ENCODE assay signal across 8 cellular contexts in the genomic region with DNA sequence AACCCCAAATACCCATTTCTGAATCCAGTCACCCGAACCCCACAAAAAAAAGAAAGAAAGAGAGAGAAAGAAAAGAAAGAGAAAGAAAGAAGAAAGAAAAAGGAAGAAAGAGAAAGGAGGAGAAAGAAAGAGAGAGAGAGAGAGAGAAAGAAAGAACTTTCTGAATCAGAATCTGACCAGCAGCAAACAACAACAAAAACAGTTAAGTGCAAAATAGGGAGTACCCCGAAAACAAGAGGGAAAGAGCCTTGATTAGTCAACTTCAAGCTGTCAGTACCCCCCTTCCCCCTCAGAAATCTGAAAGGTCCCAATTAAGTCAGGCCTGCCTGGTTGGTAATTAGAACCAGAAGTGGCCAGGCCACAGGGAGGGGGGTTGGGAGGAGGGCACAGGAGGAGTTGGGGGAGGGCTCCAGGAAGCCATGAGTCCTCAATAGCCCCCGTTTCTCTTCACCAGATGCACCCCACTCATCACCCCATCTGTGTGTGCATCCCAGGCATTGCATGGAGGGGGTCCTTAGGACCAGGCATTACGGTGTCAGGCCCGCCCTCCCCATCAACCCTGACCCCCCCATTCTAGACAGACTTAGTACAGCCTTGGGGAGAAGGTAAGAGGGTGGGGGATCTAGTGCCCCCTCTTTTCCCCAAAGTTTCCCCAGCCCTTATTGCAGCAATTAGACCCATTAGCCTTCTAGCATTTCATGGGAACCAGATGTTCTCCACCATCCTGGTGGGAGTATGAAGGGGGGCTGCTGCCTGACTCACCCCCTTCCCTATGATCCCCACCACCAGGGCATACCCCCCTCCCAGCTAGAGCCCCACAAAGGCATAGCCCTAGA. TPM values are rescaled to one million over a fixed set of nuclear protein-coding genes. Genes with fewer than 3 reads are reported as not detected.
DNase-seq lines count a peak whose midpoint lies in the region; ATAC-seq, FAIRE-seq and TF ChIP-seq lines count a peak whose summit lies in the region.

No MANE protein-coding gene starts in this region.

- peak overlapping the region; percentile 64; the same call in 2 of the 3 replicates for H2BK15ac ChIP-seq in IMR-90 (ENCODE audit: low read depth, low read length)

- H3K14ac ChIP-seq in IMR-90 (replicated peaks; ENCODE audit: low read depth, low read length): peak overlapping the region; percentile 95

- H2AFZ ChIP-seq in IMR-90 (replicated peaks; ENCODE audit: low read length, poor library complexity): peak overlapping the region; percentile 94
- H2AFZ ChIP-seq in mammary epithelial cell (ENCODE audit: low read depth, low read length): no peak overlapping the region

- peaks cover 46% of the 10 kb centered on the region for H3K79me2 ChIP-seq in mammary epithelial cell (ENCODE audit: insufficient read depth, low read length)

- in situ Hi-C loops in IMR-90 (cut with MboI; ENCODE audit: low sequenced_read_pairs): no loop called here
- in situ Hi-C loops in mammary epithelial cell (cut with MboI; ENCODE audit: low sequenced_read_pairs in 2 of 2): no loop called here

- H3K23ac ChIP-seq in IMR-90 (ENCODE audit: low read depth, low read length): peak overlapping the region; percentile 99

- TF ChIP-seq CTCF in A549 (IDR thresholded peaks at IDR 0.05): no peak
- TF ChIP-seq CTCF in IMR-90 (conservative IDR thresholded peaks at IDR 0.05; ENCODE audit: low read depth, low read length): no peak
- no peak for TF ChIP-seq CTCF in mammary epithelial cell (conservative IDR thresholded peaks at IDR 0.05 in 1 of 2, IDR thresholded peaks at IDR 0.05 in 1 of 2; ENCODE audit: extremely low read depth in 1 of 2, insufficient read depth in 1 of 2, low read depth in 1 of 2, low read length in 2 of 2)

- TF ChIP-seq POLR2A in A549 (IDR thresholded peaks at IDR 0.05; ENCODE audit: low read length) (no peak), IMR-90 (IDR thresholded peaks at IDR 0.05; ENCODE audit: low read depth, low read length) (no peak)

- no peaks in the 10 kb centered on the region for H3K27me3 ChIP-seq in IMR-90 (ENCODE audit: control insufficient read depth, insufficient read depth, low read length)
- H3K27me3 ChIP-seq in mammary epithelial cell (ENCODE audit: insufficient read depth, low read length): no peaks in the 10 kb centered on the region
- H3K27me3 ChIP-seq in muscle layer of duodenum (ENCODE audit: low read depth, low read length): no peaks in the 10 kb centered on the region

- H4K8ac ChIP-seq in IMR-90 (ENCODE audit: low read depth in 2 of 2, low read length in 2 of 2): peak overlapping the region; percentile 73 to 98

- H2BK120ac ChIP-seq in IMR-90 (ENCODE audit: low read depth, low read length): peak overlapping the region; percentile 90

- H4K5ac ChIP-seq in IMR-90 (ENCODE audit: low read depth, low read length): peak overlapping the region; percentile 92

- intact Hi-C loops in IMR-90 (cut with micrococcal nuclease): loop anchor here (1.0 kb wide), 1 partner anchor 9 kb away; no protein-coding TSS in a partner anchor
- intact Hi-C loops in mammary epithelial cell (cut with micrococcal nuclease): no loop called here

- H3K4me2 ChIP-seq in A549 (peak overlapping the region; percentile 97), IMR-90 (ENCODE audit: low read depth, low read length) (peak overlapping the region; percentile 92), mammary epithelial cell (ENCODE audit: insufficient read depth, low read depth, low read length) (peak overlapping the region; percentile 55)

- peaks cover 26% of the 10 kb centered on the region for H3K9me1 ChIP-seq in IMR-90 (ENCODE audit: insufficient read depth, low read length)

- BruUV-seq in IMR-90 (replicated peaks; lab: Mats Ljungman, UMichigan) (no TSS peak), mammary epithelial cell (replicated peaks; lab: Mats Ljungman, UMichigan) (no TSS peak)

- peaks cover 4% of the 10 kb centered on the region for H4K20me1 ChIP-seq in IMR-90 (ENCODE audit: insufficient read depth, low read length)
- no peaks in the 10 kb centered on the region for H4K20me1 ChIP-seq in mammary epithelial cell (ENCODE audit: insufficient read depth, low read length)

- H3K4ac ChIP-seq in IMR-90 (ENCODE audit: low read depth, low read length): peak overlapping the region; percentile 98

- no peaks in the 10 kb centered on the region for H3K9me3 ChIP-seq in A549
- H3K9me3 ChIP-seq in IMR-90 (ENCODE audit: control insufficient read depth, insufficient read depth, low read length): no peaks in the 10 kb centered on the region
- H3K9me3 ChIP-seq in mammary epithelial cell (replicated peaks; ENCODE audit: insufficient read depth, low read length): no peaks in the 10 kb centered on the region
- no peaks in the 10 kb centered on the region for H3K9me3 ChIP-seq in muscle layer of duodenum (ENCODE audit: control insufficient read depth in 1 of 2, low read length in 2 of 2)

- H3K36me3 ChIP-seq in IMR-90 (ENCODE audit: control insufficient read depth, insufficient read depth, low read length) (peaks cover 2% of the 10 kb centered on the region; the same call in 1 of the 2 replicates), mammary epithelial cell (ENCODE audit: insufficient read depth, low read length) (no peaks in the 10 kb centered on the region), muscle layer of duodenum (ENCODE audit: control insufficient read depth in 1 of 2, insufficient read depth in 2 of 2, low read length in 2 of 2) (peaks cover 0 to 7% of the 10 kb centered on the region in 2 donors)

- no peak for TF ChIP-seq EP300 in A549 (IDR thresholded peaks at IDR 0.05)

- peak overlapping the region; percentile 64 for H2BK20ac ChIP-seq in IMR-90 (ENCODE audit: low read depth, low read length)

- H3K56ac ChIP-seq in IMR-90 (ENCODE audit: extremely low read depth, insufficient read depth, low read length): peak overlapping the region; percentile 95

- H3K79me1 ChIP-seq in IMR-90 (ENCODE audit: low read depth in 1 of 2, low read length in 2 of 2): peaks cover 10 to 60% of the 10 kb centered on the region in 2 experiments; a peak in 3 of 4 replicates

- H3K4me1 ChIP-seq in A549: peaks cover 51% of the 10 kb centered on the region
- H3K4me1 ChIP-seq in IMR-90 (ENCODE audit: control insufficient read depth, insufficient read depth, low read length): peaks cover 40% of the 10 kb centered on the region
- H3K4me1 ChIP-seq in mammary epithelial cell (ENCODE audit: insufficient read depth, low read length): peaks cover 75% of the 10 kb centered on the region
- H3K4me1 ChIP-seq in muscle layer of duodenum (ENCODE audit: control insufficient read depth in 1 of 2, insufficient read depth in 2 of 2, low read length in 2 of 2): peaks cover 29 to 52% of the 10 kb centered on the region in 2 donors

- FAIRE-seq in A549 (lab: Jason Lieb, UNC): no peak

- TF ChIP-seq RAD21 in A549 (conservative IDR thresholded peaks at IDR 0.05 in 1 of 2, IDR thresholded peaks at IDR 0.05 in 1 of 2) (no peak), IMR-90 (IDR thresholded peaks at IDR 0.05; ENCODE audit: low read length) (no peak)

- dilution Hi-C loops in IMR-90 (cut with HindIII; ENCODE audit: low sequenced_read_pairs, unreplicated experiment) (no loop called here), mammary epithelial cell (cut with HindIII; ENCODE audit: low sequenced_read_pairs) (no loop called here)

- H3K4me3 ChIP-seq in A549 (peak overlapping the region; percentile 61), IMR-90 (ENCODE audit: insufficient read depth, low read depth, low read length) (peak overlapping the region; percentile 33), mammary epithelial cell (replicated peaks in 1 of 3; ENCODE audit: insufficient read depth in 1 of 3, low read depth in 2 of 3, low read length in 3 of 3) (no peak overlapping the region), muscle layer of duodenum (ENCODE audit: low read depth in 1 of 2, low read length in 2 of 2) (peak overlapping the region; percentile 42 to 88)

- ATAC-seq in A549 (no peak), IMR-90 (ENCODE audit: low read depth) (no peak), HG03469 (IDR thresholded peaks at IDR 0.05; ENCODE audit: unreplicated experiment) (no peak)

- DNase-seq in A549 (ENCODE audit: low read depth in 1 of 2, low spot score in 1 of 2): no peak
- no peak for DNase-seq in IMR-90
- DNase-seq in mammary epithelial cell: no peak
- DNase-seq in HEK293T (ENCODE audit: extremely low spot score): no peak
- DNase-seq in cerebellum (ENCODE audit: low spot score): no peak
- no peak for DNase-seq in cortex of kidney (lab: John Stamatoyannopoulos, UW)

- peak overlapping the region; percentile 92 for H4K91ac ChIP-seq in IMR-90 (ENCODE audit: insufficient read depth, low read depth, low read length)

- peak overlapping the region; percentile 98 for H2BK5ac ChIP-seq in IMR-90 (ENCODE audit: low read depth, low read length, poor library complexity, severe bottlenecking)

- H3K9ac ChIP-seq in IMR-90 (ENCODE audit: low read depth, low read length) (peak overlapping the region; percentile 90), mammary epithelial cell (ENCODE audit: insufficient read depth, low read length) (no peak overlapping the region)

- H2AK9ac ChIP-seq in IMR-90 (replicated peaks; ENCODE audit: low read depth, low read length, poor library complexity): peak overlapping the region; percentile 94

- H3K27ac ChIP-seq in A549 (peak overlapping the region; percentile 98), IMR-90 (ENCODE audit: insufficient read depth, low read length) (peak overlapping the region; percentile 93), mammary epithelial cell (ENCODE audit: insufficient read depth, low read depth, low read length) (no peak overlapping the region), muscle layer of duodenum (ENCODE audit: low read length) (peak overlapping the region; percentile 79)

- peak overlapping the region; percentile 92 for H2AK5ac ChIP-seq in IMR-90 (ENCODE audit: low read depth, low read length)

- peak overlapping the region; percentile 87 for H3K18ac ChIP-seq in IMR-90 (ENCODE audit: low read depth, low read length)

- POLR2A ChIA-PET in A549 (lab: Yijun Ruan, JAX): no interaction called here
- POLR2A ChIA-PET in IMR-90 (lab: Charles Lee; ENCODE audit: unreplicated experiment): interaction anchor here (0.7 kb wide), 1 partner anchor 73 kb away, joined by 4 read pairs; the partner anchor contains the start of gene PFDN5
- POLR2A ChIA-PET in HEK293T (lab: Yijun Ruan, JAX): no interaction called here

- 43% methylated on average over 5 of the region's 5 CpGs for WGBS in A549 (ENCODE audit: missing lambda C conversion rate)
- WGBS in IMR-90 (ENCODE audit: extremely low coverage in 2 of 2, insufficient read length in 1 of 2), 2 experiments: no CpG with 5 or more reads among the region's 5 CpGs
- WGBS in mammary epithelial cell (ENCODE audit: low coverage, missing lambda C conversion rate): 77% methylated on average over 1 of the region's 5 CpGs

- CTCF ChIA-PET in A549 (lab: Yijun Ruan, JAX): interaction anchor here (1.2 to 33.2 kb wide), 5 partner anchors 9 to 68 kb away, joined by 3 to 1046 read pairs (median 7); partner anchors contain the start of genes MYG1 and PFDN5
- CTCF ChIA-PET in IMR-90 (lab: Yijun Ruan, JAX): no interaction called here
- CTCF ChIA-PET in mammary epithelial cell (lab: Charles Lee; ENCODE audit: low non-redundant PET): no interaction called here
- CTCF ChIA-PET in HEK293T (lab: Yijun Ruan, JAX): no interaction called here

RNA-seq across cellular contexts. Expression of gene RARG, which starts 9.6 kb away (rescaled TPM):
- 15.6 and 19.0 TPM in 2 replicates for polyA plus RNA-seq in A549 (2011; rRNA removed)
- 31.6 and 42.1 TPM in 2 replicates for polyA plus RNA-seq in A549 (2012; cell fraction: cytosol; rRNA removed)
- polyA plus RNA-seq in A549 (2012; cell fraction: nucleus; rRNA removed): 50.0 and 54.4 TPM in 2 replicates
- polyA plus RNA-seq in A549 (2017; fragmentation: RNase III; extraction: RNeasy Plus Mini Kit Qiagen cat#74134 plus additional on column Dnase treatment): 16.4 to 17.7 TPM (median 17.2 TPM) in 3 replicates
- polyA minus RNA-seq in A549 (2011; rRNA and poly(A)+ RNA removed): 23.8 and 24.1 TPM in 2 replicates
- total RNA-seq in IMR-90 (2012; rRNA removed): 7.5 and 7.9 TPM in 2 replicates
- 28.6 and 30.9 TPM in 2 replicates for polyA plus RNA-seq in IMR-90 (2012; rRNA removed)
- polyA plus RNA-seq in IMR-90 (2012; cell fraction: cytosol; rRNA removed): 19.9 and 30.7 TPM in 2 replicates
- 50.8 and 62.0 TPM in 2 replicates for polyA plus RNA-seq in IMR-90 (2012; cell fraction: nucleus; rRNA removed; ENCODE audit: low replicate concordance)
- 10 to 100 TPM; 33.5 to 79.0 TPM for total RNA-seq in mammary epithelial cell
- polyA plus RNA-seq in mammary epithelial cell: 36.3 TPM
- polyA minus RNA-seq in mammary epithelial cell: 56.8 TPM
- total RNA-seq in cerebellum: 2.9 TPM

RNA-seq across cellular contexts. Expression of gene ITGB7, which starts 15.3 kb away (rescaled TPM):
- 0.56 and 0.71 TPM in 2 replicates for polyA plus RNA-seq in A549 (2011; rRNA removed)
- polyA plus RNA-seq in A549 (2012; cell fraction: cytosol; rRNA removed): 0.69 and 1.3 TPM in 2 replicates
- 2.9 TPM in 2 replicates for polyA plus RNA-seq in A549 (2012; cell fraction: nucleus; rRNA removed)
- 0.54 to 0.66 TPM (median 0.64 TPM) in 3 replicates for polyA plus RNA-seq in A549 (2017; fragmentation: RNase III; extraction: RNeasy Plus Mini Kit Qiagen cat#74134 plus additional on column Dnase treatment)
- polyA minus RNA-seq in A549 (2011; rRNA and poly(A)+ RNA removed): 1.3 and 1.7 TPM in 2 replicates
- under 0.01 and 0.18 TPM in 2 replicates for total RNA-seq in IMR-90 (2012; rRNA removed)
- polyA plus RNA-seq in IMR-90 (2012; rRNA removed): 0.44 and 0.60 TPM in 2 replicates
- 0.11 and 0.23 TPM in 2 replicates for polyA plus RNA-seq in IMR-90 (2012; cell fraction: cytosol; rRNA removed)
- 2.5 and 4.3 TPM in 2 replicates for polyA plus RNA-seq in IMR-90 (2012; cell fraction: nucleus; rRNA removed; ENCODE audit: low replicate concordance)
- 1 to 10 TPM; 1.8 to 3.5 TPM for total RNA-seq in mammary epithelial cell
- polyA plus RNA-seq in mammary epithelial cell: 0.33 TPM
- polyA minus RNA-seq in mammary epithelial cell: 7.1 TPM
- total RNA-seq in cerebellum: not detected

RNA-seq across cellular contexts. Expression of gene CSAD, which starts 41.7 kb away (rescaled TPM):
- polyA plus RNA-seq in A549 (2011; rRNA removed): 16.5 and 19.2 TPM in 2 replicates
- 15.0 and 17.1 TPM in 2 replicates for polyA plus RNA-seq in A549 (2012; cell fraction: cytosol; rRNA removed)
- polyA plus RNA-seq in A549 (2012; cell fraction: nucleus; rRNA removed): 140 and 167 TPM in 2 replicates
- polyA plus RNA-seq in A549 (2017; fragmentation: RNase III; extraction: RNeasy Plus Mini Kit Qiagen cat#74134 plus additional on column Dnase treatment): 14.0 to 16.4 TPM (median 14.5 TPM) in 3 replicates
- 8.2 and 12.5 TPM in 2 replicates for polyA minus RNA-seq in A549 (2011; rRNA and poly(A)+ RNA removed)
- total RNA-seq in IMR-90 (2012; rRNA removed): 5.0 and 5.4 TPM in 2 replicates
- 39.8 and 45.6 TPM in 2 replicates for polyA plus RNA-seq in IMR-90 (2012; rRNA removed)
- polyA plus RNA-seq in IMR-90 (2012; cell fraction: cytosol; rRNA removed): 8.8 and 9.9 TPM in 2 replicates
- 572 and 670 TPM in 2 replicates for polyA plus RNA-seq in IMR-90 (2012; cell fraction: nucleus; rRNA removed; ENCODE audit: low replicate concordance)
- 10 to 100 TPM; 10.2 to 22.1 TPM for total RNA-seq in mammary epithelial cell
- 7.8 TPM for polyA plus RNA-seq in mammary epithelial cell
- 12.7 TPM for polyA minus RNA-seq in mammary epithelial cell
- total RNA-seq in cerebellum: 27.9 TPM

RNA-seq across cellular contexts. Expression of gene ZNF740, which starts 41.9 kb away (rescaled TPM):
- 28.8 and 32.9 TPM in 2 replicates for polyA plus RNA-seq in A549 (2011; rRNA removed)
- 6.5 and 8.4 TPM in 2 replicates for polyA plus RNA-seq in A549 (2012; cell fraction: cytosol; rRNA removed)
- 11.2 and 17.4 TPM in 2 replicates for polyA plus RNA-seq in A549 (2012; cell fraction: nucleus; rRNA removed)
- 12.1 to 15.6 TPM (median 15.1 TPM) in 3 replicates for polyA plus RNA-seq in A549 (2017; fragmentation: RNase III; extraction: RNeasy Plus Mini Kit Qiagen cat#74134 plus additional on column Dnase treatment)
- polyA minus RNA-seq in A549 (2011; rRNA and poly(A)+ RNA removed): 44.9 and 53.6 TPM in 2 replicates
- total RNA-seq in IMR-90 (2012; rRNA removed): 11.7 and 13.1 TPM in 2 replicates
- polyA plus RNA-seq in IMR-90 (2012; rRNA removed): 7.0 and 14.0 TPM in 2 replicates
- polyA plus RNA-seq in IMR-90 (2012; cell fraction: cytosol; rRNA removed): 3.0 and 3.9 TPM in 2 replicates
- polyA plus RNA-seq in IMR-90 (2012; cell fraction: nucleus; rRNA removed; ENCODE audit: low replicate concordance): 13.8 and 55.4 TPM in 2 replicates
- 10 to 100 TPM; 10.0 to 30.9 TPM for total RNA-seq in mammary epithelial cell
- 5.9 TPM for polyA plus RNA-seq in mammary epithelial cell
- 33.1 TPM for polyA minus RNA-seq in mammary epithelial cell
- total RNA-seq in cerebellum: 24.6 TPM

RNA-seq across cellular contexts. Expression of gene ESPL1, which starts 45.7 kb away (rescaled TPM):
- polyA plus RNA-seq in A549 (2011; rRNA removed) (10.0 and 11.8 TPM in 2 replicates), A549 (2017; fragmentation: RNase III; extraction: RNeasy Plus Mini Kit Qiagen cat#74134 plus additional on column Dnase treatment) (15.2 to 16.5 TPM (median 15.5 TPM) in 3 replicates), IMR-90 (2012; rRNA removed) (8.6 and 9.2 TPM in 2 replicates), mammary epithelial cell (10.0 TPM)
- polyA plus RNA-seq in A549 (2012; cell fraction: cytosol; rRNA removed): 22.4 and 27.6 TPM in 2 replicates
- polyA plus RNA-seq in A549 (2012; cell fraction: nucleus; rRNA removed): 121 and 130 TPM in 2 replicates
- 21.4 and 25.6 TPM in 2 replicates for polyA minus RNA-seq in A549 (2011; rRNA and poly(A)+ RNA removed)
- total RNA-seq in IMR-90 (2012; rRNA removed) (5.6 and 6.5 TPM in 2 replicates), mammary epithelial cell (10 to 100 TPM in 1 of 2 donors, under 1 TPM in 1; 0.67 to 19.7 TPM), cerebellum (5.1 TPM)
- 3.7 and 4.6 TPM in 2 replicates for polyA plus RNA-seq in IMR-90 (2012; cell fraction: cytosol; rRNA removed)
- 19.5 and 33.8 TPM in 2 replicates for polyA plus RNA-seq in IMR-90 (2012; cell fraction: nucleus; rRNA removed; ENCODE audit: low replicate concordance)
- polyA minus RNA-seq in mammary epithelial cell: 62.4 TPM

Comparison
In these comparisons a context has a peak if more than half of its experiments do, and no peak if none do; other contexts are left out.
1. H3K4me3 ChIP-seq: peak in A549 (single experiment), IMR-90 (single experiment) and muscle layer of duodenum (2 of 2); none in mammary epithelial cell (0 of 3).
2. Peak in every context shown above with its lines, with median percentiles within 50 percentile points of each other: H3K4me2 ChIP-seq.